Comparison of ENCODE assay signal across 20 cellular contexts in genomic region chr9:127732444-127732843, GRCh38. TPM values are rescaled to one million over a fixed set of nuclear protein-coding genes. Genes with fewer than 3 reads are reported as not detected.
A peak's percentile ranks its signal among the peaks of the same experiment; 100 is the strongest.
DNase-seq lines count a peak whose midpoint lies in the region; ATAC-seq and TF ChIP-seq lines count a peak whose summit lies in the region.
"Had no signal": no experiment of that assay in that cellular context is flagged by ENCODE, and none has a peak within 500 bp of the region (broad histone marks: within the 10 kb centered on the region; RNA-seq: fewer than 3 reads in every experiment).

No MANE protein-coding gene starts in this region.

- no peak overlapping the region for H3K14ac ChIP-seq in neuronal stem cell (ENCODE audit: low read length)

- H3K4me3 Mint-ChIP-seq in glutamatergic neuron (ENCODE audit: unreplicated experiment) (peak overlapping the region; percentile 32), type B pancreatic cell (no peak overlapping the region)
- H3K4me3 Mint-ChIP-seq: GM23338 had no signal

- ATAC-seq in RWPE2 (ENCODE audit: low read depth) = no peak
- ATAC-seq: GM23338, HepG2 had no signal

- H3K9me3 Mint-ChIP-seq in glutamatergic neuron (ENCODE audit: unreplicated experiment) = peaks cover 4% of the 10 kb centered on the region
- no peaks in the 10 kb centered on the region for H3K9me3 Mint-ChIP-seq in type B pancreatic cell
- H3K9me3 Mint-ChIP-seq: CD4-positive, CD25-positive, alpha-beta regulatory T cell; CD8-positive, alpha-beta memory T cell; GM23338; IgD-negative memory B cell had no signal

- H2AK5ac ChIP-seq in neuronal stem cell (ENCODE audit: low read depth, low read length) = no peak overlapping the region

- H3K36me3 Mint-ChIP-seq in glutamatergic neuron (ENCODE audit: unreplicated experiment) = no peaks in the 10 kb centered on the region
- H3K36me3 Mint-ChIP-seq in type B pancreatic cell = no peaks in the 10 kb centered on the region
- H3K36me3 Mint-ChIP-seq: CD4-positive, CD25-positive, alpha-beta regulatory T cell; IgD-negative memory B cell had no signal

- WGBS in neuronal stem cell (ENCODE audit: extremely low coverage in 2 of 2, insufficient read length in 2 of 2, insufficient replicate concordance in 1 of 2), 2 donors = no CpG with 5 or more reads among the region's 21 CpGs

- no peak overlapping the region for H2BK120ac ChIP-seq in neuronal stem cell (ENCODE audit: low read depth, low read length)

- POLR2A ChIA-PET in RWPE1 (lab: Yijun Ruan, JAX; ENCODE audit: low non-redundant PET) = no interaction called here

- H4K91ac ChIP-seq in neuronal stem cell (ENCODE audit: low read depth, low read length, poor library complexity) = no peak overlapping the region

- H2BK15ac ChIP-seq in neuronal stem cell (ENCODE audit: low read length) = no peak overlapping the region

- no peak overlapping the region for H3K23ac ChIP-seq in neuronal stem cell (ENCODE audit: low read depth, low read length, poor library complexity)

- peak overlapping the region; percentile 3 for H2BK5ac ChIP-seq in neuronal stem cell (ENCODE audit: low read length)

- TF ChIP-seq CTCF in RWPE1 (conservative IDR thresholded peaks at IDR 0.05; ENCODE audit: low read depth) (no peak), RWPE2 (IDR thresholded peaks at IDR 0.05; ENCODE audit: poor library complexity, severe bottlenecking) (no peak), glutamatergic neuron (IDR thresholded peaks at IDR 0.05; ENCODE audit: partially characterized antibody, unreplicated experiment) (no peak), type B pancreatic cell (conservative IDR thresholded peaks at IDR 0.05) (no peak)

- H3K18ac ChIP-seq in neuronal stem cell (ENCODE audit: low read length) = no peak overlapping the region

- H2AFZ ChIP-seq in neuronal stem cell (ENCODE audit: low read length) = no peak overlapping the region
- H2AFZ ChIP-seq: GM23338 had no signal

- peak overlapping the region; percentile 48 for H4K8ac ChIP-seq in neuronal stem cell (ENCODE audit: low read depth, low read length)

- H3K27me3 ChIP-seq in RWPE2 (ENCODE audit: insufficient read depth, poor library complexity, severe bottlenecking) = no peaks in the 10 kb centered on the region
- H3K27me3 ChIP-seq in neuronal stem cell (ENCODE audit: control insufficient read depth in 3 of 3, insufficient read depth in 3 of 3, low read depth in 1 of 3, low read length in 3 of 3) = no peaks in the 10 kb centered on the region
- H3K27me3 ChIP-seq: BE2C had no signal

- H3K79me1 ChIP-seq in neuronal stem cell (ENCODE audit: low read depth, low read length) = peaks cover 2% of the 10 kb centered on the region

- H3K4me1 Mint-ChIP-seq in glutamatergic neuron (ENCODE audit: low read depth, unreplicated experiment) (peaks cover 2% of the 10 kb centered on the region), type B pancreatic cell (ENCODE audit: unreplicated experiment) (peaks cover 11% of the 10 kb centered on the region)

- no peak overlapping the region for H2BK12ac ChIP-seq in neuronal stem cell (ENCODE audit: low read length)

- CTCF ChIA-PET in RWPE1 (lab: Yijun Ruan, JAX) = interaction anchor here (0.5 kb wide), 2 partner anchors 73 to 86 kb away, joined by 3 to 8 read pairs; no protein-coding TSS in a partner anchor

- H3K27ac ChIP-seq in RWPE1 (peak overlapping the region; percentile 89), RWPE2 (ENCODE audit: poor library complexity, severe bottlenecking) (no peak overlapping the region), neuronal stem cell (replicated peaks; ENCODE audit: low read length) (no peak overlapping the region)

- H3K9me3 ChIP-seq in RWPE2 (ENCODE audit: severe bottlenecking) = no peaks in the 10 kb centered on the region
- no peaks in the 10 kb centered on the region for H3K9me3 ChIP-seq in neuronal stem cell (replicated peaks in 1 of 2; ENCODE audit: control insufficient read depth in 2 of 2, insufficient read depth in 1 of 2, low read depth in 1 of 2, low read length in 2 of 2)
- H3K9me3 ChIP-seq: BE2C had no signal

- H3K4me2 ChIP-seq in neuronal stem cell (ENCODE audit: insufficient read depth, low read length, poor library complexity, severe bottlenecking) = no peak overlapping the region
- H3K4me2 ChIP-seq: GM23338 had no signal

- DNase-seq in RWPE1 (ENCODE audit: low spot score) = no peak
- peak; percentile 52 for DNase-seq in RWPE2 (ENCODE audit: low spot score)
- DNase-seq in glutamatergic neuron = no peak
- DNase-seq in neuronal stem cell (ENCODE audit: low spot score) = no peak
- DNase-seq in SIG-M5 treated with dmso at 0.1 percent for 504 hours (lab: John Stamatoyannopoulos, UW; ENCODE audit: unreplicated experiment) = no peak
- DNase-seq in EL = no peak
- no peak for DNase-seq in type B pancreatic cell (ENCODE audit: extremely low spot score, unreplicated experiment)
- DNase-seq: ACHN; BE2C; C1 segment of cervical spinal cord; CD4-positive, CD25-positive, alpha-beta regulatory T cell; CD8-positive, alpha-beta memory T cell; COR-L47; DMS 273 treated with DMSO at 0.1 percent for 48 hours; DMS53; DND-41; HCEC 1CT had no signal

- no peak overlapping the region for H3K27ac Mint-ChIP-seq in glutamatergic neuron (ENCODE audit: unreplicated experiment)
- no peak overlapping the region for H3K27ac Mint-ChIP-seq in type B pancreatic cell
- H3K27ac Mint-ChIP-seq: GM23338 had no signal

- H3K27me3 Mint-ChIP-seq in glutamatergic neuron (ENCODE audit: unreplicated experiment) (peaks cover 4% of the 10 kb centered on the region), type B pancreatic cell (no peaks in the 10 kb centered on the region)
- H3K27me3 Mint-ChIP-seq: CD4-positive, CD25-positive, alpha-beta regulatory T cell; CD8-positive, alpha-beta memory T cell had no signal

- peak overlapping the region; percentile 50 for H3K9ac ChIP-seq in neuronal stem cell (ENCODE audit: low read depth, low read length, poor library complexity)

- H3K4me1 ChIP-seq in RWPE2 (ENCODE audit: insufficient read depth, poor library complexity, severe bottlenecking) (no peaks in the 10 kb centered on the region), neuronal stem cell (ENCODE audit: control insufficient read depth in 2 of 2, insufficient read depth in 1 of 2, low read depth in 1 of 2, low read length in 2 of 2) (peaks cover 12% of the 10 kb centered on the region in 2 donors)

- H3K4me3 ChIP-seq in RWPE2 (ENCODE audit: severe bottlenecking) (no peak overlapping the region), neuronal stem cell (ENCODE audit: low read length in 2 of 2) (no peak overlapping the region)
- H3K4me3 ChIP-seq: GM23338 had no signal

- H3K36me3 ChIP-seq in RWPE2 (ENCODE audit: low read depth) = no peaks in the 10 kb centered on the region
- H3K36me3 ChIP-seq in neuronal stem cell (replicated peaks in 1 of 2; ENCODE audit: control insufficient read depth in 2 of 2, insufficient read depth in 2 of 2, low read length in 2 of 2) = no peaks in the 10 kb centered on the region
- H3K36me3 ChIP-seq: BE2C had no signal

- H3K4ac ChIP-seq in neuronal stem cell (ENCODE audit: low read length) = no peak overlapping the region

RNA-seq across cellular contexts. Expression of gene TOR2A, which starts 2.6 kb away (rescaled TPM):
- 27.5 TPM for total RNA-seq in glutamatergic neuron (ENCODE audit: unreplicated experiment)
- polyA plus RNA-seq in neuronal stem cell (2013, experiment 1 of 2) = 16.4 TPM
- polyA plus RNA-seq in neuronal stem cell (2013, experiment 2 of 2) = 16.7 TPM
- 21.5 and 21.9 TPM in 2 replicates for total RNA-seq in type B pancreatic cell (ENCODE audit: low replicate concordance)

RNA-seq across cellular contexts. Expression of gene TTC16, which starts 16.6 kb away (rescaled TPM):
- not detected for total RNA-seq in glutamatergic neuron (ENCODE audit: unreplicated experiment)
- polyA plus RNA-seq in neuronal stem cell (2013, experiment 1 of 2) = not detected
- not detected for polyA plus RNA-seq in neuronal stem cell (2013, experiment 2 of 2)
- total RNA-seq in type B pancreatic cell (ENCODE audit: low replicate concordance) = 0.10 TPM in 1 of 2 replicates, not detected in the other
- total RNA-seq: GM23338, HepG2 had no signal
- polyA plus RNA-seq: GM23338, HepG2, IgD-negative memory B cell had no signal

RNA-seq across cellular contexts. Expression of gene PTRH1, which starts 17.0 kb away (rescaled TPM):
- 10.1 TPM for total RNA-seq in glutamatergic neuron (ENCODE audit: unreplicated experiment)
- polyA plus RNA-seq in neuronal stem cell (2013, experiment 1 of 2) = 4.0 TPM
- polyA plus RNA-seq in neuronal stem cell (2013, experiment 2 of 2) = 3.8 TPM
- total RNA-seq in type B pancreatic cell (ENCODE audit: low replicate concordance) = 12.0 and 13.9 TPM in 2 replicates

RNA-seq across cellular contexts. Expression of gene CFAP157, which starts 25.7 kb away (rescaled TPM):
- 0.61 TPM for total RNA-seq in glutamatergic neuron (ENCODE audit: unreplicated experiment)
- polyA plus RNA-seq in neuronal stem cell (2013, experiment 1 of 2) = 0.03 TPM
- 0.06 TPM for polyA plus RNA-seq in neuronal stem cell (2013, experiment 2 of 2)
- total RNA-seq in type B pancreatic cell (ENCODE audit: low replicate concordance) = 0.26 and 8.0 TPM in 2 replicates
- total RNA-seq: CD4-positive, CD25-positive, alpha-beta regulatory T cell; CD8-positive, alpha-beta memory T cell; HepG2 had no signal
- polyA plus RNA-seq: IgD-negative memory B cell had no signal

RNA-seq across cellular contexts. Expression of gene SH2D3C, which starts 46.0 kb away (rescaled TPM):
- total RNA-seq in glutamatergic neuron (ENCODE audit: unreplicated experiment) = 71.7 TPM
- 2.8 TPM for polyA plus RNA-seq in neuronal stem cell (2013, experiment 1 of 2)
- 2.5 TPM for polyA plus RNA-seq in neuronal stem cell (2013, experiment 2 of 2)
- 1.6 and 7.1 TPM in 2 replicates for total RNA-seq in type B pancreatic cell (ENCODE audit: low replicate concordance)
- total RNA-seq: HepG2 had no signal
- polyA plus RNA-seq: HepG2 had no signal
